27 cellular contexts compared by ENCODE assay signal in the genomic region with DNA sequence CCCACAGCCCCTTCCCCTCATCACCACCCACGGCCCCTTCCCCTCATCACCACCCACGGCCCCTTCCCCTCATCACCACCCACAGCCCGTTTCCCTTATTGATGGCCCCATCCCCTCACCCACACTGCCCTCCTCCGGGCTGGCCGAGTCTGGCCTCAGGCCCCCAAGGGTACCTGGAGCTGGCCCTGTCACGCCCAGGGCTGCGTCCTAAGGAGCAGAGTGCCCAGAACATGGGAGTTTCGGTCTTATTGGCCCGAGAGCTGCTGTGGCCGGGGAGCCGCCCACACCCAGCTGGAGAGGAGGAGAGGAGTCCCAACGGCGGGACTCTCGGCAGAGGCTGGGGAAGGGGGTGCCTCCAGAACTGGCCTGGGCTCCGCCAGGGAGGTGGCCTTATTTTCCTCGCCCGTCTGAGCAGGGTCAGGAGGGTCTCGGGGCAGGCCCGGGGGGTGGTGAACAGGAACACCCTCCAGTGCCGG.
DNase-seq lines count a peak whose midpoint lies in the region; ATAC-seq, FAIRE-seq and TF ChIP-seq lines count a peak whose summit lies in the region.
"Had no signal": no experiment of that assay in that cellular context is flagged by ENCODE, and none has a peak within 500 bp of the region (broad histone marks: within the 10 kb centered on the region; RNA-seq: fewer than 3 reads in every experiment).

No MANE protein-coding gene starts in this region.

- peak; percentile 18 for DNase-seq in GM12891 (ENCODE audit: insufficient read length, low spot score)
- DNase-seq in left cardiac atrium: no peak
- peak; percentile 82 for DNase-seq in osteocyte (ENCODE audit: extremely low spot score, unreplicated experiment)
- DNase-seq in dedifferentiated amniotic fluid mesenchymal stem cell (ENCODE audit: extremely low spot score): no peak
- no peak for DNase-seq in EL
- DNase-seq: activated CD4-positive, alpha-beta T cell treated with anti-CD3 and anti-CD28 coated beads for 36 hours; effector memory CD4-positive, alpha-beta T cell; esophagus squamous epithelium; midbrain; MV-4-11; natural killer cell; NCI-H1694; NCI-H82; OCI-M1; SIG-M5; stimulated activated CD4-positive, alpha-beta T cell treated with anti-CD3 and anti-CD28 coated beads, Interleukin-2, amount 100 ng/mL, for 24 hours; stimulated activated naive CD4-positive, alpha-beta T cell; T-helper 1 cell had no signal

- no peak overlapping the region for H3K27ac Mint-ChIP-seq in osteocyte (ENCODE audit: unreplicated experiment)
- H3K27ac Mint-ChIP-seq: activated CD4-positive, alpha-beta T cell treated with anti-CD3 and anti-CD28 coated beads for 36 hours; activated T-helper 1 cell treated with anti-CD3 and anti-CD28 coated beads, Interleukin-12 subunit alpha, Interleukin-12 subunit beta, Interleukin-2, Interleukin-4 antibody, amounts not matched to agents 30 ng/mL and 10 ng/mL and 1 ng/mL, durations not matched to agents 14 hours and 24 hours and 36 hours; CD4-positive, alpha-beta T cell; natural killer cell had no signal

- H3K4me3 ChIP-seq in BLaER1: no peak overlapping the region
- H3K4me3 ChIP-seq: esophagus squamous epithelium, gastroesophageal sphincter had no signal

- H3K9ac ChIP-seq in BLaER1: no peak overlapping the region
- H3K9ac ChIP-seq: KMS-11 had no signal

- H3K4me2 ChIP-seq in BLaER1: peak overlapping the region; percentile 72
- H3K4me2 ChIP-seq: KMS-11 had no signal

- no peaks in the 10 kb centered on the region for H4K20me1 ChIP-seq in BLaER1

- no peaks in the 10 kb centered on the region for H3K36me3 ChIP-seq in BLaER1
- H3K36me3 ChIP-seq: esophagus squamous epithelium, gastroesophageal sphincter had no signal

- H3K4me1 ChIP-seq in BLaER1: peaks cover 71% of the 10 kb centered on the region
- H3K4me1 ChIP-seq: esophagus squamous epithelium had no signal

- no peaks in the 10 kb centered on the region for H3K4me1 Mint-ChIP-seq in osteocyte (ENCODE audit: unreplicated experiment)
- H3K4me1 Mint-ChIP-seq: activated CD4-positive, alpha-beta T cell treated with anti-CD3 and anti-CD28 coated beads for 36 hours; natural killer cell had no signal

- H3K9me3 ChIP-seq in BLaER1: no peaks in the 10 kb centered on the region
- H3K9me3 ChIP-seq: esophagus squamous epithelium, gastroesophageal sphincter had no signal

- 0 out of 2 replicates have a peak overlapping the region, but pooled peaks have one; percentile 23 for H3K27ac ChIP-seq in BLaER1
- H3K27ac ChIP-seq: esophagus squamous epithelium, gastroesophageal sphincter, KMS-11 had no signal

- H3K27me3 Mint-ChIP-seq in osteocyte (ENCODE audit: unreplicated experiment): no peaks in the 10 kb centered on the region

- H3K4me3 Mint-ChIP-seq in osteocyte (ENCODE audit: unreplicated experiment): no peak overlapping the region
- H3K4me3 Mint-ChIP-seq: activated CD4-positive, alpha-beta T cell treated with anti-CD3 and anti-CD28 coated beads for 36 hours; activated T-helper 1 cell treated with anti-CD3 and anti-CD28 coated beads, Interleukin-12 subunit alpha, Interleukin-12 subunit beta, Interleukin-2, Interleukin-4 antibody, amounts not matched to agents 30 ng/mL and 10 ng/mL and 1 ng/mL, durations not matched to agents 14 hours and 24 hours and 36 hours; CD4-positive, alpha-beta T cell; natural killer cell had no signal

- no peaks in the 10 kb centered on the region for H3K36me3 Mint-ChIP-seq in osteocyte (ENCODE audit: unreplicated experiment)
- H3K36me3 Mint-ChIP-seq: brain, natural killer cell had no signal

- TF ChIP-seq POLR2A in GM12891 (IDR thresholded peaks at IDR 0.05; ENCODE audit: low read depth, low read length): no peak

- H3K27me3 ChIP-seq in BLaER1: no peaks in the 10 kb centered on the region; the same call in 1 of the 2 replicates

- intact Hi-C loops in left cardiac atrium (cut with DNase I): no loop called here

- no peak for FAIRE-seq in GM12891 (lab: Jason Lieb, UNC)
- FAIRE-seq: H54, TTC549 had no signal

- H3K9me3 Mint-ChIP-seq in osteocyte (ENCODE audit: unreplicated experiment): no peaks in the 10 kb centered on the region
- H3K9me3 Mint-ChIP-seq: activated T-helper 1 cell treated with anti-CD3 and anti-CD28 coated beads, Interleukin-12 subunit alpha, Interleukin-12 subunit beta, Interleukin-2, Interleukin-4 antibody, amounts not matched to agents 30 ng/mL and 10 ng/mL and 1 ng/mL, durations not matched to agents 14 hours and 24 hours and 36 hours; CD4-positive, alpha-beta T cell; natural killer cell had no signal

- no peak for TF ChIP-seq CTCF in osteocyte (IDR thresholded peaks at IDR 0.05)

- ATAC-seq in left cardiac atrium: peak; percentile 24 to 52
- ATAC-seq in GM18873 (IDR thresholded peaks at IDR 0.05; ENCODE audit: low FRiP score, unreplicated experiment): no peak
- ATAC-seq: activated CD4-positive, alpha-beta T cell treated with anti-CD3 and anti-CD28 coated beads for 36 hours; gastroesophageal sphincter; natural killer cell had no signal

TF ChIP-seq in GM12891, 5 proteins besides CTCF, POLR2A, EP300 and RAD21:
- TF ChIP-seq TAF1 (IDR thresholded peaks at IDR 0.05; ENCODE audit: low read depth, low read length) (no peak), POU2F2 (IDR thresholded peaks at IDR 0.05; ENCODE audit: low read depth, low read length) (no peak), PAX5 (IDR thresholded peaks at IDR 0.05; ENCODE audit: insufficient read depth, low read length, severe bottlenecking) (no peak), POLR2AphosphoS5 (IDR thresholded peaks at IDR 0.05; ENCODE audit: low read depth, low read length) (no peak), SPI1 (IDR thresholded peaks at IDR 0.05; ENCODE audit: low read depth, low read length) (no peak)

Comparison
In these comparisons a context has a peak if more than half of its experiments do, and no peak if none do; other contexts are left out.
1. DNase-seq: peak in GM12891 (single experiment) and osteocyte (single experiment); none in left cardiac atrium (single experiment), dedifferentiated amniotic fluid mesenchymal stem cell (single experiment) and EL (single experiment).